In genomic region chr7:22419488-22419887, GRCh38 we compare ENCODE assay signal across 12 cellular contexts.
"Had no signal": no experiment of that assay in that cellular context is flagged by ENCODE, and none has a peak within 500 bp of the region (broad histone marks: within the 10 kb centered on the region; RNA-seq: fewer than 3 reads in every experiment).

No MANE protein-coding gene starts in this region.

- H3K9me3 Mint-ChIP-seq: activated CD4-positive, alpha-beta memory T cell treated with anti-CD3 and anti-CD28 coated beads, Interleukin-2, amount 10 ng/mL, durations not matched to agents 7 days and 5 days; activated naive CD8-positive, alpha-beta T cell treated with anti-CD3 and anti-CD28 coated beads, Interleukin-2, amount 10 ng/mL, durations not matched to agents 7 days and 5 days; endodermal cell had no signal

- H3K4me3 Mint-ChIP-seq: activated CD4-positive, alpha-beta memory T cell treated with anti-CD3 and anti-CD28 coated beads, Interleukin-2, amount 10 ng/mL, durations not matched to agents 7 days and 5 days; activated naive CD8-positive, alpha-beta T cell treated with anti-CD3 and anti-CD28 coated beads, Interleukin-2, amount 10 ng/mL, durations not matched to agents 7 days and 5 days; endodermal cell; naive thymus-derived CD4-positive, alpha-beta T cell had no signal

- H3K36me3 Mint-ChIP-seq: activated naive CD8-positive, alpha-beta T cell treated with anti-CD3 and anti-CD28 coated beads, Interleukin-2, amount 10 ng/mL, durations not matched to agents 7 days and 5 days; naive thymus-derived CD4-positive, alpha-beta T cell had no signal

- H3K4me1 Mint-ChIP-seq: activated CD4-positive, alpha-beta memory T cell treated with anti-CD3 and anti-CD28 coated beads, Interleukin-2, amount 10 ng/mL, durations not matched to agents 7 days and 5 days; activated naive CD8-positive, alpha-beta T cell treated with anti-CD3 and anti-CD28 coated beads, Interleukin-2, amount 10 ng/mL, durations not matched to agents 7 days and 5 days; naive thymus-derived CD4-positive, alpha-beta T cell had no signal

- DNase-seq: activated CD4-positive, alpha-beta memory T cell treated with anti-CD3 and anti-CD28 coated beads, Interleukin-2, amount 10 ng/mL, durations not matched to agents 7 days and 5 days; activated naive CD8-positive, alpha-beta T cell treated with anti-CD3 and anti-CD28 coated beads, Interleukin-2, amount 10 ng/mL, durations not matched to agents 7 days and 5 days; activated T-cell treated with anti-CD3 and anti-CD28 coated beads, Interleukin-2, amount 50 U/mL, for 48 hours; anterior cingulate cortex; endodermal cell; esophagus squamous epithelium; foreskin fibroblast; left colon; mammary epithelial cell; naive thymus-derived CD4-positive, alpha-beta T cell; posterior cingulate gyrus; small intestine had no signal

- H3K27ac Mint-ChIP-seq: activated CD4-positive, alpha-beta memory T cell treated with anti-CD3 and anti-CD28 coated beads, Interleukin-2, amount 10 ng/mL, durations not matched to agents 7 days and 5 days; activated naive CD8-positive, alpha-beta T cell treated with anti-CD3 and anti-CD28 coated beads, Interleukin-2, amount 10 ng/mL, durations not matched to agents 7 days and 5 days; endodermal cell; naive thymus-derived CD4-positive, alpha-beta T cell had no signal
